Comparison of ENCODE assay signal across 12 cellular contexts in genomic region chr11:27395556-27396258, GRCh38. TPM values are rescaled to one million over a fixed set of nuclear protein-coding genes. Genes with fewer than 3 reads are reported as not detected.
DNase-seq lines count a peak whose midpoint lies in the region; ATAC-seq, FAIRE-seq and TF ChIP-seq lines count a peak whose summit lies in the region.
"Had no signal": no experiment of that assay in that cellular context is flagged by ENCODE, and none has a peak within 500 bp of the region (broad histone marks: within the 10 kb centered on the region; RNA-seq: fewer than 3 reads in every experiment).

No MANE protein-coding gene starts in this region.

- no peak for ATAC-seq in naive thymus-derived CD8-positive, alpha-beta T cell
- ATAC-seq in GM18858 (IDR thresholded peaks at IDR 0.05; ENCODE audit: unreplicated experiment) = no peak
- no peak for ATAC-seq in HG03175 (IDR thresholded peaks at IDR 0.05; ENCODE audit: unreplicated experiment)

- peak; percentile 45 to 64 for TF ChIP-seq RAD21 in liver (IDR thresholded peaks at IDR 0.05)

- H3K36me3 ChIP-seq in liver (ENCODE audit: control insufficient read depth in 4 of 4, insufficient read depth in 3 of 4, low read depth in 1 of 4, low read length in 3 of 4) = no peaks in the 10 kb centered on the region

- H3K9me3 Mint-ChIP-seq in naive thymus-derived CD8-positive, alpha-beta T cell = no peaks in the 10 kb centered on the region

- peak; percentile 21 for FAIRE-seq in colon (lab: Jason Lieb, UNC)

- peak overlapping the region; percentile 1 to 61 (median 36) for H3K4me3 ChIP-seq in liver (ENCODE audit: low read depth in 1 of 3, low read length in 3 of 3)

- no peaks in the 10 kb centered on the region for H3K27me3 ChIP-seq in liver (ENCODE audit: control insufficient read depth in 4 of 4, insufficient read depth in 4 of 4, low read length in 3 of 4)

- no peak overlapping the region for H3K4me3 Mint-ChIP-seq in naive thymus-derived CD8-positive, alpha-beta T cell
- H3K4me3 Mint-ChIP-seq: CD14-positive monocyte had no signal

- TF ChIP-seq CTCF in liver (IDR thresholded peaks at IDR 0.05; ENCODE audit: low read depth, low read length, missing input control) = no peak

- peak overlapping the region; percentile 45 to 73 for H3K9ac ChIP-seq in liver (ENCODE audit: low read depth in 1 of 2, low read length in 2 of 2)

- H3K27ac ChIP-seq in liver (ENCODE audit: low read depth in 1 of 2, low read length in 2 of 2) = peak overlapping the region; percentile 89 to 91
- H3K27ac ChIP-seq: HL-60 had no signal

- POLR2A ChIA-PET in naive thymus-derived CD8-positive, alpha-beta T cell (lab: Charles Lee) = no interaction called here

- DNase-seq in A172 (ENCODE audit: low spot score) (peak; percentile 29), NCI-H1417 (lab: John Stamatoyannopoulos, UW) (peak in 2 of 3 experiments; percentile 28 to 83), NCI-H1694 (lab: John Stamatoyannopoulos, UW) (no peak)
- DNase-seq in naive thymus-derived CD8-positive, alpha-beta T cell = no peak
- DNase-seq: posterior cingulate gyrus; stimulated activated naive CD4-positive, alpha-beta T cell had no signal

- H3K27ac Mint-ChIP-seq in naive thymus-derived CD8-positive, alpha-beta T cell = peak overlapping the region in 1 of 10 donors; percentile 63
- H3K27ac Mint-ChIP-seq: CD14-positive monocyte had no signal

- H3K4me1 Mint-ChIP-seq in naive thymus-derived CD8-positive, alpha-beta T cell = no peaks in the 10 kb centered on the region
- H3K4me1 Mint-ChIP-seq: CD14-positive monocyte had no signal

- no peaks in the 10 kb centered on the region for H3K9me3 ChIP-seq in liver (ENCODE audit: control insufficient read depth in 4 of 4, low read length in 3 of 4)

- peaks cover 0 to 11% (median 5%) of the 10 kb centered on the region in 5 donors for H3K27me3 Mint-ChIP-seq in naive thymus-derived CD8-positive, alpha-beta T cell

- H3K4me1 ChIP-seq in liver (ENCODE audit: control insufficient read depth in 4 of 4, insufficient read depth in 4 of 4, low read length in 3 of 4) = peaks cover 4 to 57% (median 48%) of the 10 kb centered on the region in 4 donors

- 19% methylated on average over 7 of the region's 7 CpGs for WGBS in liver

- no peaks in the 10 kb centered on the region for H3K36me3 Mint-ChIP-seq in naive thymus-derived CD8-positive, alpha-beta T cell
- H3K36me3 Mint-ChIP-seq: CD14-positive monocyte had no signal

TF ChIP-seq in liver, 16 proteins besides CTCF, POLR2A, EP300 and RAD21:
- no peak for TF ChIP-seq GABPA (IDR thresholded peaks at IDR 0.05 in 1 of 2, conservative IDR thresholded peaks at IDR 0.05 in 1 of 2)
- peak in 1 of 2 donors; percentile 52 for TF ChIP-seq EGR1 (IDR thresholded peaks at IDR 0.05; ENCODE audit: low read depth in 2 of 2)
- peak; percentile 61 for TF ChIP-seq MAX (IDR thresholded peaks at IDR 0.05)
- TF ChIP-seq JUND (IDR thresholded peaks at IDR 0.05) = peak in 1 of 2 donors; percentile 83
- peak; percentile 53 to 79 for TF ChIP-seq RXRA (IDR thresholded peaks at IDR 0.05)
- peak; percentile 96 for TF ChIP-seq REST (IDR thresholded peaks at IDR 0.05)
- TF ChIP-seq FOXA1 (IDR thresholded peaks at IDR 0.05) = peak; percentile 83
- peak; percentile 21 for TF ChIP-seq ZBTB33 (IDR thresholded peaks at IDR 0.05)
- no peak for TF ChIP-seq NR2F2 (IDR thresholded peaks at IDR 0.05)
- peak; percentile 44 for TF ChIP-seq TAF1 (conservative IDR thresholded peaks at IDR 0.05)
- peak; percentile 90 for TF ChIP-seq SP1 (IDR thresholded peaks at IDR 0.05)
- peak; percentile 92 for TF ChIP-seq FOXA2 (IDR thresholded peaks at IDR 0.05)
- peak; percentile 71 for TF ChIP-seq YY1 (IDR thresholded peaks at IDR 0.05)
- TF ChIP-seq HNF4G (IDR thresholded peaks at IDR 0.05) = peak; percentile 8
- TF ChIP-seq ATF3 (IDR thresholded peaks at IDR 0.05) = peak; percentile 28
- TF ChIP-seq HNF4A (conservative IDR thresholded peaks at IDR 0.05) = peak; percentile 77 to 87

RNA-seq across cellular contexts. Expression of gene CCDC34, which starts 32.7 kb away (rescaled TPM):
- 35.8 and 44.8 TPM in 2 replicates for total RNA-seq in A172 (2014; rRNA removed; shearing (Covaris generic))
- 10 to 100 TPM in 1 of 2 donors, 1 to 10 TPM in 1; 1.8 to 10.5 TPM for total RNA-seq in liver
- polyA plus RNA-seq in liver = 1 to 10 TPM; 1.1 to 1.3 TPM
- 1 to 10 TPM; 4.2 to 4.7 TPM for total RNA-seq in naive thymus-derived CD8-positive, alpha-beta T cell
- polyA plus RNA-seq in naive thymus-derived CD8-positive, alpha-beta T cell = 1 to 10 TPM; 1.8 to 2.4 (median 2.3) TPM

Comparison
In these comparisons a context has a peak if more than half of its experiments do, and no peak if none do; other contexts are left out.
1. DNase-seq: peak in A172 (single experiment) and NCI-H1417 (2 of 3); none in naive thymus-derived CD8-positive, alpha-beta T cell (0 of 10) and NCI-H1694 (single experiment).